ENCODE assay signal across 8 cellular contexts in genomic region chr1:205449750-205450443, GRCh38. TPM values are rescaled to one million over a fixed set of nuclear protein-coding genes. Genes with fewer than 3 reads are reported as not detected.
DNase-seq lines count a peak whose midpoint lies in the region; FAIRE-seq and TF ChIP-seq lines count a peak whose summit lies in the region.

No MANE protein-coding gene starts in this region.

- H3K79me2 ChIP-seq in astrocyte (ENCODE audit: insufficient read depth, low read length) = peaks cover 19% of the 10 kb centered on the region

- H3K4me2 ChIP-seq in astrocyte (ENCODE audit: low read length) = peak overlapping the region; percentile 84

- TF ChIP-seq CTCF in NB4 (IDR thresholded peaks at IDR 0.05; ENCODE audit: low read depth, low read length) (no peak), astrocyte (IDR thresholded peaks at IDR 0.05; ENCODE audit: insufficient read depth, low read depth, low read length) (no peak), mesothelial cell of epicardium (IDR thresholded peaks at IDR 0.05; ENCODE audit: unreplicated experiment) (no peak)

- peaks cover 29% of the 10 kb centered on the region for H3K27me3 ChIP-seq in astrocyte (ENCODE audit: insufficient read depth, low read length)

- H4K20me1 ChIP-seq in astrocyte (ENCODE audit: insufficient read depth, low read length) = no peaks in the 10 kb centered on the region

- peaks cover 34% of the 10 kb centered on the region for H3K4me1 ChIP-seq in astrocyte (ENCODE audit: insufficient read depth, low read length)

- peak overlapping the region; percentile 71 for H3K9ac ChIP-seq in astrocyte (ENCODE audit: low read length)

- H3K4me3 ChIP-seq in NB4 (ENCODE audit: low read depth, low read length) (no peak overlapping the region), astrocyte (ENCODE audit: insufficient read depth, low read depth, low read length) (peak overlapping the region; percentile 58)

- H3K4me1 Mint-ChIP-seq in astrocyte (ENCODE audit: low read depth, unreplicated experiment) = peaks cover 46% of the 10 kb centered on the region
- H3K4me1 Mint-ChIP-seq in mesothelial cell of epicardium = peaks cover 66% of the 10 kb centered on the region

- H3K27ac Mint-ChIP-seq in astrocyte (ENCODE audit: unreplicated experiment) (peak overlapping the region; percentile 89), mesothelial cell of epicardium (peak overlapping the region; percentile 87)

- H2AFZ ChIP-seq in astrocyte (ENCODE audit: low read depth, low read length) = peak overlapping the region; percentile 49

- H3K9me3 ChIP-seq in astrocyte (ENCODE audit: insufficient read depth, low read depth, low read length) = no peaks in the 10 kb centered on the region

- H3K27me3 Mint-ChIP-seq in astrocyte (ENCODE audit: low read depth, unreplicated experiment) (peaks cover 25% of the 10 kb centered on the region), mesothelial cell of epicardium (ENCODE audit: low read depth) (peaks cover 34% of the 10 kb centered on the region)

- peak overlapping the region; percentile 13 for H3K27ac ChIP-seq in astrocyte (ENCODE audit: low read depth, low read length)

- H3K36me3 ChIP-seq in astrocyte (ENCODE audit: insufficient read depth, low read length) = no peaks in the 10 kb centered on the region

- H3K4me3 Mint-ChIP-seq in astrocyte (ENCODE audit: unreplicated experiment) (peak overlapping the region; percentile 93), mesothelial cell of epicardium (peak overlapping the region; percentile 65)

- FAIRE-seq in astrocyte (lab: Jason Lieb, UNC) = no peak

- H3K9me3 Mint-ChIP-seq in astrocyte (ENCODE audit: unreplicated experiment) = no peaks in the 10 kb centered on the region
- no peaks in the 10 kb centered on the region for H3K9me3 Mint-ChIP-seq in mesothelial cell of epicardium

- TF ChIP-seq POLR2A in NB4 (IDR thresholded peaks at IDR 0.05; ENCODE audit: extremely low read depth, insufficient read length) = no peak

- DNase-seq in DMS53 (lab: John Stamatoyannopoulos, UW) (peak; percentile 98), NB4 (ENCODE audit: low read depth) (peak; percentile 18), astrocyte (ENCODE audit: low read depth) (peak; percentile 58), mesothelial cell of epicardium (ENCODE audit: low spot score in 2 of 2, unreplicated experiment in 2 of 2) (peak in 1 of 2 experiments; percentile 60), NCI-H1105 treated with DMSO at 0.1 percent for 48 hours (lab: John Stamatoyannopoulos, UW) (no peak), NCI-H2171 treated with DMSO at 0.1 percent for 48 hours (lab: John Stamatoyannopoulos, UW) (no peak), NOMO-1 treated with DMSO at 0.1 percent for 48 hours (lab: John Stamatoyannopoulos, UW; ENCODE audit: unreplicated experiment) (no peak), NCI-H2081 (lab: John Stamatoyannopoulos, UW) (no peak)

- H3K36me3 Mint-ChIP-seq in astrocyte (ENCODE audit: low read depth, unreplicated experiment) (peaks cover 1% of the 10 kb centered on the region), mesothelial cell of epicardium (no peaks in the 10 kb centered on the region)

RNA-seq across cellular contexts. Expression of gene BLACAT1, which starts 5.9 kb away (rescaled TPM):
- total RNA-seq in astrocyte = 2.2 and 2.3 TPM in 2 replicates
- total RNA-seq in mesothelial cell of epicardium = 0.66 to 0.74 TPM (median 0.72 TPM) in 3 replicates

RNA-seq across cellular contexts. Expression of gene LEMD1, which starts 28.0 kb away (rescaled TPM):
- total RNA-seq in astrocyte (2.5 and 3.1 TPM in 2 replicates), mesothelial cell of epicardium (1.3 to 1.9 TPM (median 1.6 TPM) in 3 replicates)

RNA-seq across cellular contexts. Expression of gene CDK18, which starts 54.6 kb away (rescaled TPM):
- total RNA-seq in astrocyte (15.7 and 17.8 TPM in 2 replicates), mesothelial cell of epicardium (28.7 to 33.2 TPM (median 31.1 TPM) in 3 replicates)

Comparison
In these comparisons a context has a peak if more than half of its experiments do, and no peak if none do; other contexts are left out.
1. DNase-seq: peak in DMS53 (single experiment), NB4 (single experiment) and astrocyte (single experiment); none in NCI-H1105 treated with DMSO at 0.1 percent for 48 hours (single experiment), NCI-H2171 treated with DMSO at 0.1 percent for 48 hours (single experiment), NOMO-1 treated with DMSO at 0.1 percent for 48 hours (single experiment) and NCI-H2081 (0 of 2).